ENCODE assay signal across 16 cellular contexts in the genomic region with DNA sequence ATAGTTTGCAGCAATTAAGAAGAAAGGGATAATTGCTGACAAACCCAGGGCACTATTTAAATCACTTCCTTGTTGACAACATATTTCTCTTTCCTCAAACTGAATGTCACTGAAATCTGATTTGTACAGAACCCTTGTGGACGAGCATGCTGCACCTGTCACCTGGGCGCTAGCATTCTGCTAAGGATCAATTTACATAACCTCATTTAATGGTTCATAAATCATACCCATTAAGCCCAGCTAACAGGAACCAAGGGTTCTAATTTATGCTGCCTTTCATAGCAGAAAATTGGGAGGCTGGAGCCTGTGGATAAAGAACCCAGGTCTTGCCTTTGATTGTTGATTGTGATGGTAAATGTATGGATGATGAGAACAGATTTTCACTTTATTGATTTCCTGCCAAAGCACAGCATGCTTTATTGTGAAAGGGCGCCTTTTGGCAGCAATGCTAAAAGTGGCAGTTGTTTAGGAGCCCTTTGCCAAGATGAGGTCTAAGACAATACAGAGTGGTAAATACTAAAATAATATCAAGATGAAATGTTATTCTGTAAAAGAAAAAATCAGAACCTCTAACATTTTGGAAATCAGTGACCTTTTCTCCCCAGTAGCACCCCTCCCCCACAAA.
DNase-seq lines count a peak whose midpoint lies in the region; ATAC-seq and TF ChIP-seq lines count a peak whose summit lies in the region.
"Had no signal": no experiment of that assay in that cellular context is flagged by ENCODE, and none has a peak within 500 bp of the region (broad histone marks: within the 10 kb centered on the region; RNA-seq: fewer than 3 reads in every experiment).

No MANE protein-coding gene starts in this region.

- H3K36me3 ChIP-seq in mucosa of descending colon (ENCODE audit: low read depth), result no peaks in the 10 kb centered on the region
- H3K36me3 ChIP-seq: stomach had no signal

- no peaks in the 10 kb centered on the region for H3K9me3 Mint-ChIP-seq in type B pancreatic cell
- H3K9me3 Mint-ChIP-seq: activated naive CD4-positive, alpha-beta T cell treated with anti-CD3 and anti-CD28 coated beads, Interleukin-2, amount 10 ng/mL, durations not matched to agents 7 days and 5 days; dendritic cell treated with granulocyte-macrophage colony-stimulating factor and Interleukin-4, amounts not matched to agents 40 ng/mL and 50 ng/mL, for 4 days; neural crest cell; T-helper 1 cell treated with Interleukin-12 subunit alpha and Interleukin-12 subunit beta and Interleukin-4 antibody, amounts not matched to agents 30 μg/mL and 1 μg/mL, for 36 hours had no signal

- DNase-seq in LNCaP clone FGC (ENCODE audit: low read depth) (peak; percentile 31), NCI-H2029 (lab: John Stamatoyannopoulos, UW) (peak; percentile 100), NCI-H510A treated with DMSO at 0.1 percent for 48 hours (lab: John Stamatoyannopoulos, UW) (peak; percentile 96), mucosa of descending colon (peak in 1 of 3 donors; percentile 3), type B pancreatic cell (ENCODE audit: extremely low spot score, unreplicated experiment) (no peak), SKM-1 (lab: John Stamatoyannopoulos, UW; ENCODE audit: unreplicated experiment) (no peak), KG1 (lab: John Stamatoyannopoulos, UW) (no peak)
- DNase-seq: activated CD4-positive, alpha-beta T cell treated with anti-CD3 and anti-CD28 coated beads for 1 hour; activated naive CD4-positive, alpha-beta T cell treated with anti-CD3 and anti-CD28 coated beads, Interleukin-2, amount 10 ng/mL, durations not matched to agents 7 days and 5 days; AML-193; body of pancreas; mesendoderm; stomach had no signal

- no peaks in the 10 kb centered on the region for H3K36me3 Mint-ChIP-seq in type B pancreatic cell
- H3K36me3 Mint-ChIP-seq: activated naive CD4-positive, alpha-beta T cell treated with anti-CD3 and anti-CD28 coated beads, Interleukin-2, amount 10 ng/mL, durations not matched to agents 7 days and 5 days had no signal

- TF ChIP-seq CTCF in LNCaP clone FGC (IDR thresholded peaks at IDR 0.05; ENCODE audit: control insufficient read depth, extremely low read depth, insufficient read depth), result no peak
- no peak for TF ChIP-seq CTCF in mucosa of descending colon (IDR thresholded peaks at IDR 0.05)
- TF ChIP-seq CTCF in type B pancreatic cell (conservative IDR thresholded peaks at IDR 0.05), result no peak

- no peaks in the 10 kb centered on the region for H3K4me1 ChIP-seq in mucosa of descending colon (ENCODE audit: low read depth)
- H3K4me1 ChIP-seq: stomach had no signal

- H3K9me3 ChIP-seq in mucosa of descending colon, result no peaks in the 10 kb centered on the region
- H3K9me3 ChIP-seq: body of pancreas, stomach had no signal

- ATAC-seq in mucosa of descending colon, result peak; percentile 23
- ATAC-seq: body of pancreas had no signal

- peaks cover 9% of the 10 kb centered on the region for H3K4me1 Mint-ChIP-seq in type B pancreatic cell (ENCODE audit: unreplicated experiment)
- H3K4me1 Mint-ChIP-seq: activated naive CD4-positive, alpha-beta T cell treated with anti-CD3 and anti-CD28 coated beads, Interleukin-2, amount 10 ng/mL, durations not matched to agents 7 days and 5 days had no signal

- intact Hi-C loops in mucosa of descending colon (cut with DNase I, micrococcal nuclease), result no loop called here

- no peak overlapping the region for H3K27ac Mint-ChIP-seq in type B pancreatic cell
- H3K27ac Mint-ChIP-seq: activated naive CD4-positive, alpha-beta T cell treated with anti-CD3 and anti-CD28 coated beads, Interleukin-2, amount 10 ng/mL, durations not matched to agents 7 days and 5 days; dendritic cell treated with granulocyte-macrophage colony-stimulating factor and Interleukin-4, amounts not matched to agents 40 ng/mL and 50 ng/mL, for 4 days; T-helper 1 cell treated with Interleukin-12 subunit alpha and Interleukin-12 subunit beta and Interleukin-4 antibody, amounts not matched to agents 30 μg/mL and 1 μg/mL, for 36 hours had no signal

- H3K4me3 ChIP-seq in LNCaP clone FGC (ENCODE audit: low read depth, low read length) (no peak overlapping the region), mucosa of descending colon (no peak overlapping the region)
- H3K4me3 ChIP-seq: body of pancreas, stomach had no signal

- no peak overlapping the region for H3K4me3 Mint-ChIP-seq in type B pancreatic cell
- H3K4me3 Mint-ChIP-seq: activated naive CD4-positive, alpha-beta T cell treated with anti-CD3 and anti-CD28 coated beads, Interleukin-2, amount 10 ng/mL, durations not matched to agents 7 days and 5 days; dendritic cell treated with granulocyte-macrophage colony-stimulating factor and Interleukin-4, amounts not matched to agents 40 ng/mL and 50 ng/mL, for 4 days; neural crest cell; T-helper 1 cell treated with Interleukin-12 subunit alpha and Interleukin-12 subunit beta and Interleukin-4 antibody, amounts not matched to agents 30 μg/mL and 1 μg/mL, for 36 hours had no signal

- peaks cover 42% of the 10 kb centered on the region for H3K27me3 Mint-ChIP-seq in type B pancreatic cell
- H3K27me3 Mint-ChIP-seq: activated naive CD4-positive, alpha-beta T cell treated with anti-CD3 and anti-CD28 coated beads, Interleukin-2, amount 10 ng/mL, durations not matched to agents 7 days and 5 days; dendritic cell treated with granulocyte-macrophage colony-stimulating factor and Interleukin-4, amounts not matched to agents 40 ng/mL and 50 ng/mL, for 4 days had no signal

Comparison
In these comparisons a context has a peak if more than half of its experiments do, and no peak if none do; other contexts are left out.
1. DNase-seq: peak in LNCaP clone FGC (single experiment), NCI-H2029 (single experiment) and NCI-H510A treated with DMSO at 0.1 percent for 48 hours (single experiment); none in type B pancreatic cell (single experiment), SKM-1 (single experiment) and KG1 (single experiment).